ENCODE assay signal across 8 cellular contexts in genomic region chr14:102088012-102088792, GRCh38. TPM values are rescaled to one million over a fixed set of nuclear protein-coding genes. Genes with fewer than 3 reads are reported as not detected.
DNase-seq lines count a peak whose midpoint lies in the region; ATAC-seq, FAIRE-seq and TF ChIP-seq lines count a peak whose summit lies in the region.

No MANE protein-coding gene starts in this region.

- H3K4me3 ChIP-seq in K562 (peak overlapping the region; percentile 89), iPS-20b (ENCODE audit: low read length) (peak overlapping the region; percentile 77)

- peak overlapping the region; percentile 64 for H3K4me2 ChIP-seq in K562 (ENCODE audit: insufficient read depth, low read length)

- TF ChIP-seq EP300 in K562 (IDR thresholded peaks at IDR 0.05; ENCODE audit: low read length), result no peak

- H3K79me2 ChIP-seq in K562 (ENCODE audit: control insufficient read depth, insufficient read depth, low read length), result peaks cover 52% of the 10 kb centered on the region

- peak overlapping the region; percentile 97 for H3K27ac ChIP-seq in K562 (ENCODE audit: extremely low read depth, low read depth, low read length)
- peak overlapping the region; percentile 62 for H3K27ac ChIP-seq in iPS-20b (ENCODE audit: low read length)

- H3K36me3 ChIP-seq in K562 (ENCODE audit: control insufficient read depth, insufficient read depth, low read length), result peaks cover 31% of the 10 kb centered on the region
- peaks cover 31% of the 10 kb centered on the region for H3K36me3 ChIP-seq in iPS-20b (ENCODE audit: insufficient read depth, low read depth, low read length)

- H3K9ac ChIP-seq in K562 (ENCODE audit: insufficient read depth in 1 of 2, low read depth in 2 of 2, low read length in 2 of 2) (peak overlapping the region; percentile 92 to 95), iPS-20b (ENCODE audit: low read depth, low read length) (peak overlapping the region; percentile 84)

- peak; percentile 45 for ATAC-seq in K562
- no peak for ATAC-seq in GM19395 (IDR thresholded peaks at IDR 0.05; ENCODE audit: unreplicated experiment)
- no peak for ATAC-seq in HG03439 (IDR thresholded peaks at IDR 0.05; ENCODE audit: unreplicated experiment)

- no peak for TF ChIP-seq CTCF in K562 (IDR thresholded peaks at IDR 0.05 in 2 of 3, conservative IDR thresholded peaks at IDR 0.05 in 1 of 3; ENCODE audit: insufficient read depth in 2 of 3, low read depth in 1 of 3, low read length in 3 of 3)

- CTCF ChIA-PET in K562 (lab: Yijun Ruan, JAX; ENCODE audit: low intra/inter-chr PET ratio), result interaction anchor here (0.9 kb wide), 1 partner anchor 11 kb away, joined by 3 read pairs; no protein-coding TSS in a partner anchor

- POLR2A ChIA-PET in K562 (lab: Yijun Ruan, JAX), result interaction anchor here (0.6 to 1.3 kb wide), 6 partner anchors 8 to 132 kb away, joined by 3 to 7 read pairs (median 4); no protein-coding TSS in a partner anchor

- intact Hi-C loops in K562 (cut with micrococcal nuclease), result loop anchor here (2.0 to 5.0 kb wide), 2 partner anchors 25 to 401 kb away; no protein-coding TSS in a partner anchor

- H3K4me1 ChIP-seq in K562 (replicated peaks in 1 of 2; ENCODE audit: control insufficient read depth in 2 of 2, insufficient read depth in 2 of 2, low read length in 2 of 2) (peaks cover 18 to 34% of the 10 kb centered on the region in 2 experiments; a peak in 4 of 5 replicates), iPS-20b (ENCODE audit: insufficient read depth, low read length) (peaks cover 10% of the 10 kb centered on the region)

- TSS peak; percentile 81 for BruUV-seq in K562 (replicated peaks; lab: Mats Ljungman, UMichigan)

- no peaks in the 10 kb centered on the region for H3K9me1 ChIP-seq in K562 (ENCODE audit: control insufficient read depth, insufficient read depth, low read length)

- TF ChIP-seq RAD21 in K562 (CRISPR knock-in tag; conservative IDR thresholded peaks at IDR 0.05 in 1 of 2, IDR thresholded peaks at IDR 0.05 in 1 of 2), result no peak

- peak overlapping the region; percentile 86 for H2AFZ ChIP-seq in K562 (ENCODE audit: low read depth, low read length)

- peaks cover 27% of the 10 kb centered on the region for H4K20me1 ChIP-seq in K562 (replicated peaks; ENCODE audit: control insufficient read depth, insufficient read depth, low read length)

- peak; percentile 49 for TF ChIP-seq POLR2A in GM19099 (IDR thresholded peaks at IDR 0.05; ENCODE audit: extremely low read depth, insufficient read length, low read depth)
- no peak; the same call in 1 of the 2 replicates for TF ChIP-seq POLR2A in K562 (conservative IDR thresholded peaks at IDR 0.05)

- H3K9me3 ChIP-seq in K562 (replicated peaks; ENCODE audit: control insufficient read depth, insufficient read depth, low read depth, low read length) (no peaks in the 10 kb centered on the region), iPS-20b (ENCODE audit: insufficient read depth, low read depth, low read length) (no peaks in the 10 kb centered on the region)

- DNase-seq in T-helper 22 cell (ENCODE audit: low read depth) (peak; percentile 38), K562 (ENCODE audit: extremely low read depth in 1 of 4, low spot score in 3 of 4) (peak; percentile 50 to 64 (median 54)), NCI-H187 (lab: John Stamatoyannopoulos, UW) (no peak)
- DNase-seq in stimulated activated CD4-positive, alpha-beta T cell treated with anti-CD3 and anti-CD28 coated beads, Interleukin-12 subunit alpha, Interleukin-12 subunit beta, amount 100 ng/mL, for 4 hours, result peak; percentile 67

- 11% methylated on average over 25 of the region's 39 CpGs for WGBS in K562 (ENCODE audit: insufficient coverage, low coverage, missing lambda C conversion rate)

- no peaks in the 10 kb centered on the region for H3K27me3 ChIP-seq in K562 (ENCODE audit: control insufficient read depth in 2 of 2, insufficient read depth in 2 of 2, low read length in 2 of 2)
- H3K27me3 ChIP-seq in iPS-20b (ENCODE audit: insufficient read depth, low read length), result no peaks in the 10 kb centered on the region

- peak; percentile 15 for FAIRE-seq in K562 (lab: Jason Lieb, UNC)

- in situ Hi-C loops in K562 (cut with MboI), result no loop called here

TF ChIP-seq in K562, 482 proteins besides CTCF, POLR2A, EP300 and RAD21 (continues in another document):
- TF ChIP-seq TBL1XR1 (IDR thresholded peaks at IDR 0.05; ENCODE audit: low read length in 2 of 2) (no peak), NR0B1 (IDR thresholded peaks at IDR 0.05; ENCODE audit: partially characterized antibody) (no peak), CLOCK (CRISPR knock-in tag; IDR thresholded peaks at IDR 0.05; ENCODE audit: borderline replicate concordance) (no peak), SP2 (IDR thresholded peaks at IDR 0.05; ENCODE audit: extremely low read depth, low read depth, low read length, poor library complexity, severe bottlenecking) (no peak), ZNF79 (CRISPR knock-in tag; IDR thresholded peaks at IDR 0.05; ENCODE audit: low read depth) (no peak), ELF1 (tag; IDR thresholded peaks at IDR 0.05) (peak; percentile 51), ZNF778 (CRISPR knock-in tag; IDR thresholded peaks at IDR 0.05) (no peak), ZNF707 (CRISPR knock-in tag; conservative IDR thresholded peaks at IDR 0.05) (no peak)

RNA-seq across cellular contexts. Expression of gene HSP90AA1, which starts 1.4 kb away (rescaled TPM):
- total RNA-seq in K562 (2011; cell fraction: chromatin; rRNA removed; ENCODE audit: low replicate concordance), result 297 and 1,009 TPM in 2 replicates
- total RNA-seq in K562 (2011; cell fraction: nucleolus; rRNA removed), result 170 and 251 TPM in 2 replicates
- 335 and 379 TPM in 2 replicates for total RNA-seq in K562 (2011; cell fraction: nucleoplasm; rRNA removed)
- total RNA-seq in K562 (2014; rRNA removed), result 578 and 630 TPM in 2 replicates
- total RNA-seq in K562 (2014; rRNA removed; fragmentation: Illumina TruSeq; extraction: Trizol), result 496 and 561 TPM in 2 replicates
- total RNA-seq in K562 (2015; rRNA removed; fragmentation: Illumina TruSeq; extraction: Trizol), result 376 and 377 TPM in 2 replicates
- 895 and 957 TPM in 2 replicates for total RNA-seq in K562 (2021)
- 1,094 and 1,547 TPM in 2 replicates for polyA plus RNA-seq in K562 (2011; rRNA removed)
- polyA plus RNA-seq in K562 (2011; cell fraction: cytosol; rRNA removed), result 239 and 550 TPM in 2 replicates
- 154 and 294 TPM in 2 replicates for polyA plus RNA-seq in K562 (2011; cell fraction: nucleus; rRNA removed)
- polyA plus RNA-seq in K562 (2012), result 370 and 1,431 TPM in 2 replicates
- 1,640 and 1,731 TPM in 2 replicates for polyA plus RNA-seq in K562 (2014; fragmentation: Illumina TruSeq; extraction: Trizol)
- 1,000 to 10,000 TPM in 1 of 2 experiments, 100 to 1,000 TPM in 1; 787 to 1,003 TPM for polyA plus RNA-seq in K562 (2014; fragmentation: Nextera tagmentation; extraction: Ambion mirVana)
- 879 and 956 TPM in 2 replicates for polyA plus RNA-seq in K562 (2014; rRNA removed)
- 1,917 and 1,981 TPM in 2 replicates for polyA minus RNA-seq in K562 (2011; rRNA and poly(A)+ RNA removed)
- 1,324 and 1,529 TPM in 2 replicates for polyA minus RNA-seq in K562 (2011; cell fraction: cytosol; rRNA and poly(A)+ RNA removed)
- 126 and 337 TPM in 2 replicates for polyA minus RNA-seq in K562 (2011; cell fraction: nucleus; rRNA and poly(A)+ RNA removed)

RNA-seq across cellular contexts. Expression of gene WDR20, which starts 51.5 kb away (rescaled TPM):
- total RNA-seq in K562 (2011; cell fraction: chromatin; rRNA removed; ENCODE audit: low replicate concordance), result 40.2 and 51.8 TPM in 2 replicates
- 22.0 and 24.1 TPM in 2 replicates for total RNA-seq in K562 (2011; cell fraction: nucleolus; rRNA removed)
- 41.4 and 49.4 TPM in 2 replicates for total RNA-seq in K562 (2011; cell fraction: nucleoplasm; rRNA removed)
- total RNA-seq in K562 (2014; rRNA removed) (8.0 and 9.6 TPM in 2 replicates), K562 (2014; rRNA removed; fragmentation: Illumina TruSeq; extraction: Trizol) (12.1 and 13.9 TPM in 2 replicates), K562 (2015; rRNA removed; fragmentation: Illumina TruSeq; extraction: Trizol) (14.7 and 15.3 TPM in 2 replicates), K562 (2021) (13.3 and 16.6 TPM in 2 replicates)
- polyA plus RNA-seq in K562 (2011; rRNA removed) (10.0 and 11.8 TPM in 2 replicates), K562 (2014; fragmentation: Illumina TruSeq; extraction: Trizol) (10.2 and 10.5 TPM in 2 replicates), K562 (2014; fragmentation: Nextera tagmentation; extraction: Ambion mirVana) (10 to 100 TPM in 1 of 2 experiments, 1 to 10 TPM in 1; 7.0 to 12.1 TPM), K562 (2014; rRNA removed) (9.4 and 11.7 TPM in 2 replicates)
- polyA plus RNA-seq in K562 (2011; cell fraction: cytosol; rRNA removed), result 8.6 and 8.7 TPM in 2 replicates
- polyA plus RNA-seq in K562 (2011; cell fraction: nucleus; rRNA removed), result 12.1 and 12.4 TPM in 2 replicates
- 7.8 and 9.6 TPM in 2 replicates for polyA plus RNA-seq in K562 (2012)
- polyA minus RNA-seq in K562 (2011; rRNA and poly(A)+ RNA removed), result 23.3 and 23.9 TPM in 2 replicates
- polyA minus RNA-seq in K562 (2011; cell fraction: cytosol; rRNA and poly(A)+ RNA removed), result 11.5 and 17.4 TPM in 2 replicates
- 7.7 and 15.2 TPM in 2 replicates for polyA minus RNA-seq in K562 (2011; cell fraction: nucleus; rRNA and poly(A)+ RNA removed)

Comparison
In these comparisons a context has a peak if more than half of its experiments do, and no peak if none do; other contexts are left out.
1. DNase-seq: peak in T-helper 22 cell (single experiment), K562 (4 of 4) and stimulated activated CD4-positive, alpha-beta T cell treated with anti-CD3 and anti-CD28 coated beads, Interleukin-12 subunit alpha, Interleukin-12 subunit beta, amount 100 ng/mL, for 4 hours (single experiment); none in NCI-H187 (0 of 2).